In the genomic region with DNA sequence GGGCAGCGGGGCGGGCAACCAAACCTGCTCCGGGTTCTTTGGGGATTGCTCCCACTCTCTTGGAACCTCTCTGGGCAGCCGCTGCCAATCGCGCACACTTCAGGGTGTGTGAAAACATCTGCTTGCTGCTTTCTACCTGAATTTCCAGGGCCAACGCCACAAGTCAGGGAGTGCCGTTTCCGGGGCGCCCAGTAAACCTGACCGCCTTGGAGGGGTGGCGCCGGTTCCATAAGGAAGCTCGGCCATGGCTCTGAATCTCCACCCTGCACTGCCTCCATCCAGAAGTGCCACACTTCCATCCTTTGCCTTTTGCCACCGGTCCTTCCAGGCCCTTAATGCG, we compare ENCODE assay signal across 11 cellular contexts. TPM values are rescaled to one million over a fixed set of nuclear protein-coding genes. Genes with fewer than 3 reads are reported as not detected.
A peak's percentile ranks its signal among the peaks of the same experiment; 100 is the strongest.
DNase-seq lines count a peak whose midpoint lies in the region; ATAC-seq and TF ChIP-seq lines count a peak whose summit lies in the region.
"Had no signal": no experiment of that assay in that cellular context is flagged by ENCODE, and none has a peak within 500 bp of the region (broad histone marks: within the 10 kb centered on the region; RNA-seq: fewer than 3 reads in every experiment).

No MANE protein-coding gene starts in this region.

- no peak overlapping the region for H3K27ac Mint-ChIP-seq in activated T-cell treated with anti-CD3 and anti-CD28 coated beads, Interleukin-2, amount 50 U/mL, for 72 hours

- H3K27me3 ChIP-seq in mucosa of stomach (ENCODE audit: control insufficient read depth, insufficient read depth, low read length) (peaks cover 15% of the 10 kb centered on the region), thyroid gland (no peaks in the 10 kb centered on the region)

- 17 to 24% methylated on average over 12 to 16 of the region's 16 CpGs for WGBS in thyroid gland, 2 donors

- intact Hi-C loops in thyroid gland (cut with DNase I) = loop anchor here (5.0 to 10.0 kb wide), 3 partner anchors 52 to 100 kb away; no protein-coding TSS in a partner anchor

- no peaks in the 10 kb centered on the region for H3K36me3 Mint-ChIP-seq in activated T-cell treated with anti-CD3 and anti-CD28 coated beads, Interleukin-2, amount 50 U/mL, for 72 hours (ENCODE audit: insufficient read depth in 2 of 2)

- peak overlapping the region; percentile 36 to 77 for H3K4me3 Mint-ChIP-seq in activated T-cell treated with anti-CD3 and anti-CD28 coated beads, Interleukin-2, amount 50 U/mL, for 72 hours

- no peak for TF ChIP-seq CTCF in thyroid gland (IDR thresholded peaks at IDR 0.05)

- H3K27ac ChIP-seq in epithelial cell of prostate (peak overlapping the region; percentile 79), thyroid gland (peak overlapping the region; percentile 97 to 98 (median 98))

- H3K4me1 ChIP-seq in mucosa of stomach (ENCODE audit: control insufficient read depth, insufficient read depth, low read length) (peaks cover 15% of the 10 kb centered on the region), thyroid gland (peaks cover 33 to 48% of the 10 kb centered on the region in 2 donors)

- H3K4me1 Mint-ChIP-seq in activated T-cell treated with anti-CD3 and anti-CD28 coated beads, Interleukin-2, amount 50 U/mL, for 72 hours (ENCODE audit: low read depth) = peaks cover 17% of the 10 kb centered on the region

- H3K9ac ChIP-seq in mucosa of stomach (ENCODE audit: low read length) = peak overlapping the region; percentile 67

- no peak for DNase-seq in activated T-cell treated with anti-CD3 and anti-CD28 coated beads, Interleukin-2, amount 50 U/mL, for 72 hours
- DNase-seq in activated T-cell treated with anti-CD3 and anti-CD28 coated beads, Interleukin-2, amount 50 U/mL, for 48 hours = no peak
- DNase-seq in epithelial cell of prostate (ENCODE audit: low read depth, low spot score) (no peak), thyroid gland (peak; percentile 61 to 67), HCEC 1CT (no peak), DMS153 treated with DMSO at 0.1 percent for 48 hours (lab: John Stamatoyannopoulos, UW; ENCODE audit: unreplicated experiment) (no peak)
- DNase-seq: activated T-cell treated with anti-CD3 and anti-CD28 coated beads for 4 hours, KBM-7, NCI-H524 had no signal

- H3K4me3 ChIP-seq in mucosa of stomach (ENCODE audit: low read length) = peak overlapping the region; percentile 26
- H3K4me3 ChIP-seq in thyroid gland (replicated peaks in 1 of 3) = peak overlapping the region; percentile 56 to 83 (median 66)

- H3K9me3 ChIP-seq in mucosa of stomach (ENCODE audit: control insufficient read depth, low read length) = no peaks in the 10 kb centered on the region
- H3K9me3 ChIP-seq in thyroid gland = no peaks in the 10 kb centered on the region

- H3K36me3 ChIP-seq in mucosa of stomach (ENCODE audit: control insufficient read depth, insufficient read depth, low read length) (no peaks in the 10 kb centered on the region), thyroid gland (no peaks in the 10 kb centered on the region)

- ATAC-seq in activated T-cell treated with anti-CD3 and anti-CD28 coated beads, Interleukin-2, amount 50 U/mL, for 72 hours (replicated peaks in 1 of 2) = no peak
- no peak for ATAC-seq in GM19023 (IDR thresholded peaks at IDR 0.05; ENCODE audit: unreplicated experiment)

- peaks cover 77% of the 10 kb centered on the region for H3K27me3 Mint-ChIP-seq in activated T-cell treated with anti-CD3 and anti-CD28 coated beads, Interleukin-2, amount 50 U/mL, for 72 hours (ENCODE audit: low read depth)

- peak in 1 of 2 donors; percentile 23 for TF ChIP-seq POLR2A in thyroid gland (IDR thresholded peaks at IDR 0.05)

- H3K9me3 Mint-ChIP-seq in activated T-cell treated with anti-CD3 and anti-CD28 coated beads, Interleukin-2, amount 50 U/mL, for 72 hours = no peaks in the 10 kb centered on the region

RNA-seq across cellular contexts. Expression of a gene that starts 0.7 kb away (rescaled TPM):
- total RNA-seq in activated T-cell treated with anti-CD3 and anti-CD28 coated beads, Interleukin-2, amount 50 U/mL, for 72 hours = 1 to 10 TPM; 1.5 to 1.8 TPM
- 100 to 1,000 TPM; 135 to 356 (median 299) TPM for total RNA-seq in thyroid gland

Comparison
In these comparisons a context has a peak if more than half of its experiments do, and no peak if none do; other contexts are left out.
1. DNase-seq: peak in thyroid gland (2 of 2); none in activated T-cell treated with anti-CD3 and anti-CD28 coated beads, Interleukin-2, amount 50 U/mL, for 72 hours (0 of 2), activated T-cell treated with anti-CD3 and anti-CD28 coated beads, Interleukin-2, amount 50 U/mL, for 48 hours (0 of 2), epithelial cell of prostate (single experiment), HCEC 1CT (single experiment) and DMS153 treated with DMSO at 0.1 percent for 48 hours (single experiment).
2. RNA of a gene that starts 0.7 kb away (total RNA-seq): 135 to 356 TPM in thyroid gland; 1.5 to 1.8 TPM in activated T-cell treated with anti-CD3 and anti-CD28 coated beads, Interleukin-2, amount 50 U/mL, for 72 hours; every median in the first group is over 10 times any median in the second.